1 cellular context compared by ENCODE assay signal in genomic region chr2:197453123-197453913, GRCh38.
TF ChIP-seq lines count a peak whose summit lies in the region.

Gene COQ10B (plus strand): TSS chr2:197453552. CDS start chr2:197453561, 9 bp downstream.

TF ChIP-seq in HepG2, 621 proteins besides CTCF, POLR2A, EP300 and RAD21 (continued from another document and continues in another):
- TF ChIP-seq HIVEP1 (CRISPR knock-in tag; IDR thresholded peaks at IDR 0.05) (peak; percentile 90; the same call in 1 of the 2 replicates), ZNF740 (CRISPR knock-in tag; IDR thresholded peaks at IDR 0.05) (no peak), ARHGAP35 (CRISPR knock-in tag; IDR thresholded peaks at IDR 0.05; ENCODE audit: borderline replicate concordance) (peak; percentile 87; the same call in 1 of the 2 replicates), ZBTB42 (CRISPR knock-in tag; IDR thresholded peaks at IDR 0.05) (peak; percentile 88; the same call in 1 of the 2 replicates), STAT6 (CRISPR knock-in tag; IDR thresholded peaks at IDR 0.05; ENCODE audit: borderline replicate concordance) (peak; percentile 94; the same call in 1 of the 2 replicates), REPIN1 (CRISPR knock-in tag; IDR thresholded peaks at IDR 0.05; ENCODE audit: borderline replicate concordance, low read depth) (no peak; the same call in 1 of the 2 replicates), ZNF18 (CRISPR knock-in tag; IDR thresholded peaks at IDR 0.05; ENCODE audit: insufficient replicate concordance) (peak; percentile 62), FUBP1 (CRISPR knock-in tag; IDR thresholded peaks at IDR 0.05; ENCODE audit: borderline replicate concordance) (no peak), ISL2 (CRISPR knock-in tag; IDR thresholded peaks at IDR 0.05) (no peak; the same call in none of the 2 replicates), CAMTA2 (CRISPR knock-in tag; IDR thresholded peaks at IDR 0.05; ENCODE audit: borderline replicate concordance) (peak; percentile 90), HCFC1 (IDR thresholded peaks at IDR 0.05; ENCODE audit: low read depth, low read length) (peak; percentile 20), RELA (CRISPR knock-in tag; IDR thresholded peaks at IDR 0.05) (0 out of 2 replicates have a peak, but pooled peaks have one; percentile 23), GMEB2 (CRISPR knock-in tag; IDR thresholded peaks at IDR 0.05; ENCODE audit: low read depth) (peak; percentile 92), NR2F1 (CRISPR knock-in tag; IDR thresholded peaks at IDR 0.05) (peak in 1 of 2 experiments; percentile 38; a peak in 1 of 4 replicates), ZNF33A (CRISPR knock-in tag; IDR thresholded peaks at IDR 0.05; ENCODE audit: borderline replicate concordance) (peak; percentile 65; the same call in 1 of the 2 replicates), ZNF331 (CRISPR knock-in tag; IDR thresholded peaks at IDR 0.05) (peak; percentile 65; the same call in 1 of the 2 replicates), PHB2 (IDR thresholded peaks at IDR 0.05; ENCODE audit: partially characterized antibody) (no peak), NFAT5 (CRISPR knock-in tag; IDR thresholded peaks at IDR 0.05) (peak; percentile 91), ZNF451 (CRISPR knock-in tag; IDR thresholded peaks at IDR 0.05) (peak; percentile 91), ZNF770 (CRISPR knock-in tag; IDR thresholded peaks at IDR 0.05) (0 out of 2 replicates have a peak, but pooled peaks have one; percentile 74), ZNF235 (CRISPR knock-in tag; IDR thresholded peaks at IDR 0.05; ENCODE audit: borderline replicate concordance) (peak; percentile 89; the same call in 1 of the 2 replicates), ETV5 (CRISPR knock-in tag; IDR thresholded peaks at IDR 0.05; ENCODE audit: borderline replicate concordance) (peak; percentile 85), ZNF570 (CRISPR knock-in tag; IDR thresholded peaks at IDR 0.05; ENCODE audit: borderline replicate concordance) (no peak; the same call in 1 of the 2 replicates), NRL (CRISPR knock-in tag; IDR thresholded peaks at IDR 0.05; ENCODE audit: borderline replicate concordance) (peak; percentile 82), SALL1 (CRISPR knock-in tag; IDR thresholded peaks at IDR 0.05) (peak; percentile 92), ETV6 (CRISPR knock-in tag; conservative IDR thresholded peaks at IDR 0.05) (no peak), ZNF513 (CRISPR knock-in tag; conservative IDR thresholded peaks at IDR 0.05) (no peak), RNF219 (CRISPR knock-in tag; IDR thresholded peaks at IDR 0.05) (no peak), YEATS4 (CRISPR knock-in tag; IDR thresholded peaks at IDR 0.05; ENCODE audit: borderline replicate concordance) (peak; percentile 87), ZNF326 (CRISPR knock-in tag; IDR thresholded peaks at IDR 0.05; ENCODE audit: borderline replicate concordance) (no peak), ZNF530 (CRISPR knock-in tag; IDR thresholded peaks at IDR 0.05; ENCODE audit: low read depth) (no peak), BORCS8-MEF2B (CRISPR knock-in tag; IDR thresholded peaks at IDR 0.05) (peak; percentile 72)
